Comparison of ENCODE assay signal across 8 cellular contexts in the genomic region with DNA sequence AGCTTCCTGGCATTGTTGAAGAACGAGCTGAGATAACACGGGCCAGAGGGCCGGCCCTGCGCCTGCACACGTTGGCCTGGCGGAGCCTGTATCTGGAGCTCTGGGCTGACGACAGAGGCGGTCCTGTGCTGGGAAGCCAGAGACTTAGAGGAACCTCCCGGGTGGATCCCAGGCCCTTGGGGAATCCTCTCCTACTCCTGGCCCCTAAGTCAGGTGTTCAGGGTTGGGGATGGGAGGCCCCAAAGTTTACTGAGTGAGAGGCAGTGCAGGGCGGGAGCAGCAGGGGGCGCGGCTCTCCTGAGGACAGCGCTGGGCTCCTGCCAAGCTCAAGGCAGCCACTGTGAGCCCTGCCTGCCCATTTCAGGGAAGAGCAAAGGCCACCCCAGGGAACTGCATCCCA. TPM values are rescaled to one million over a fixed set of nuclear protein-coding genes. Genes with fewer than 3 reads are reported as not detected.
DNase-seq lines count a peak whose midpoint lies in the region; ATAC-seq and TF ChIP-seq lines count a peak whose summit lies in the region.

No MANE protein-coding gene starts in this region.

- CTCF ChIA-PET in activated CD8-positive, alpha-beta T cell treated with anti-CD3 and anti-CD28 coated beads for 36 hours (lab: Charles Lee) = interaction anchor here (1.3 to 3.2 kb wide), 7 partner anchors 8 to 139 kb away, joined by 3 to 15 read pairs (median 7); no protein-coding TSS in a partner anchor

- H3K9ac ChIP-seq in MM.1S (ENCODE audit: low read length) = no peak overlapping the region

- H3K27me3 Mint-ChIP-seq in activated CD8-positive, alpha-beta T cell treated with anti-CD3 and anti-CD28 coated beads for 36 hours = peaks cover 22% of the 10 kb centered on the region

- no peaks in the 10 kb centered on the region for H3K9me3 Mint-ChIP-seq in activated CD8-positive, alpha-beta T cell treated with anti-CD3 and anti-CD28 coated beads for 36 hours

- TF ChIP-seq CTCF in GM12872 (IDR thresholded peaks at IDR 0.05; ENCODE audit: insufficient read depth, low read depth, low read length) (0 out of 3 replicates have a peak, but pooled peaks have one; percentile 21), MM.1S (IDR thresholded peaks at IDR 0.05; ENCODE audit: low read length) (peak; percentile 67)
- TF ChIP-seq CTCF in activated CD8-positive, alpha-beta T cell treated with anti-CD3 and anti-CD28 coated beads for 36 hours (IDR thresholded peaks at IDR 0.05) = peak; percentile 51

- H3K36me3 Mint-ChIP-seq in activated CD8-positive, alpha-beta T cell treated with anti-CD3 and anti-CD28 coated beads for 36 hours (ENCODE audit: low read depth) = no peaks in the 10 kb centered on the region

- no peaks in the 10 kb centered on the region for H4K20me1 ChIP-seq in MM.1S (ENCODE audit: insufficient read depth, low read length)

- no peaks in the 10 kb centered on the region for H3K4me1 Mint-ChIP-seq in activated CD8-positive, alpha-beta T cell treated with anti-CD3 and anti-CD28 coated beads for 36 hours (ENCODE audit: low read depth)

- no peaks in the 10 kb centered on the region for H3K36me3 ChIP-seq in MM.1S (replicated peaks; ENCODE audit: insufficient read depth, low read length)

- peak; percentile 98 for DNase-seq in 8988T
- peak; percentile 42 for DNase-seq in MM.1S
- DNase-seq in activated CD8-positive, alpha-beta T cell treated with anti-CD3 and anti-CD28 coated beads for 36 hours = peak; percentile 69
- DNase-seq in left ventricle myocardium superior = peak; percentile 93
- peak; percentile 31 to 55 for DNase-seq in stimulated activated CD4-positive, alpha-beta T cell treated with anti-CD3 and anti-CD28 coated beads, Interleukin-2, amount 100 ng/mL, for 24 hours
- DNase-seq in NK-92 (lab: John Stamatoyannopoulos, UW; ENCODE audit: unreplicated experiment) = no peak

- no peak overlapping the region for H3K4me2 ChIP-seq in MM.1S (ENCODE audit: low read depth, low read length)

- no peaks in the 10 kb centered on the region for H3K9me3 ChIP-seq in MM.1S (replicated peaks; ENCODE audit: insufficient read depth, low read length)

- peaks cover 95% of the 10 kb centered on the region for H3K27me3 ChIP-seq in MM.1S (replicated peaks; ENCODE audit: insufficient read depth, low read length)

- H3K79me2 ChIP-seq in MM.1S (ENCODE audit: low read length) = no peaks in the 10 kb centered on the region

- H3K27ac Mint-ChIP-seq in activated CD8-positive, alpha-beta T cell treated with anti-CD3 and anti-CD28 coated beads for 36 hours = no peak overlapping the region

- no peak overlapping the region for H3K4me3 Mint-ChIP-seq in activated CD8-positive, alpha-beta T cell treated with anti-CD3 and anti-CD28 coated beads for 36 hours

- no peak overlapping the region for H2AFZ ChIP-seq in MM.1S (ENCODE audit: low read length)

- peak; percentile 88 for ATAC-seq in activated CD8-positive, alpha-beta T cell treated with anti-CD3 and anti-CD28 coated beads for 36 hours
- ATAC-seq in left ventricle myocardium superior (peak; percentile 63), HG03175 (IDR thresholded peaks at IDR 0.05; ENCODE audit: unreplicated experiment) (no peak)

- POLR2A ChIA-PET in activated CD8-positive, alpha-beta T cell treated with anti-CD3 and anti-CD28 coated beads for 36 hours (lab: Charles Lee) = no interaction called here

- no peak overlapping the region for H3K4me3 ChIP-seq in MM.1S (ENCODE audit: low read length)

- H3K27ac ChIP-seq in MM.1S (ENCODE audit: low read length) = no peak overlapping the region

- no peaks in the 10 kb centered on the region for H3F3A ChIP-seq in MM.1S (ENCODE audit: insufficient read depth, low read length)

- intact Hi-C loops in activated CD8-positive, alpha-beta T cell treated with anti-CD3 and anti-CD28 coated beads for 36 hours (cut with micrococcal nuclease) = no loop called here
- intact Hi-C loops in left ventricle myocardium superior (cut with micrococcal nuclease) = no loop called here

- H3K4me1 ChIP-seq in MM.1S (ENCODE audit: low read length) = no peaks in the 10 kb centered on the region

- H3K9me2 ChIP-seq in MM.1S (replicated peaks; ENCODE audit: insufficient read depth, low read length) = no peaks in the 10 kb centered on the region

RNA-seq across cellular contexts. Expression of a gene that starts 2.5 kb away (rescaled TPM):
- total RNA-seq in activated CD8-positive, alpha-beta T cell treated with anti-CD3 and anti-CD28 coated beads for 36 hours = under 1 TPM in 1 of 2 experiments, not detected in 1; 0.11 TPM
- 95.6 TPM for total RNA-seq in left ventricle myocardium superior

Comparison
In these comparisons a context has a peak if more than half of its experiments do, and no peak if none do; other contexts are left out.
1. RNA of a gene that starts 2.5 kb away (total RNA-seq): 95.6 TPM in left ventricle myocardium superior (single experiment); 0.11 TPM in activated CD8-positive, alpha-beta T cell treated with anti-CD3 and anti-CD28 coated beads for 36 hours; every median in the first group is over 10 times any median in the second.
2. Peak in every context shown above with its lines, with median percentiles within 50 percentile points of each other: CTCF ChIP-seq.